In genomic region chr20:49594929-49595311, GRCh38 we compare ENCODE assay signal across 1 cellular context.
TF ChIP-seq lines count a peak whose summit lies in the region.

No MANE protein-coding gene starts in this region.

TF ChIP-seq in HepG2, 621 proteins besides CTCF, POLR2A, EP300 and RAD21 (continued from another document):
- TF ChIP-seq HMGXB3 (CRISPR knock-in tag; IDR thresholded peaks at IDR 0.05; ENCODE audit: borderline replicate concordance) (no peak), USF2 (IDR thresholded peaks at IDR 0.05; ENCODE audit: low read depth, low read length) (no peak), USF2 (CRISPR knock-in tag; IDR thresholded peaks at IDR 0.05; ENCODE audit: borderline replicate concordance) (no peak), ZNF850 (CRISPR knock-in tag; conservative IDR thresholded peaks at IDR 0.05) (no peak), ZBTB25 (CRISPR knock-in tag; IDR thresholded peaks at IDR 0.05) (no peak), ZNF280D (CRISPR knock-in tag; IDR thresholded peaks at IDR 0.05) (no peak), ZNF292 (CRISPR knock-in tag; IDR thresholded peaks at IDR 0.05; ENCODE audit: borderline replicate concordance, low read depth) (peak; percentile 78; the same call in 1 of the 2 replicates), CHD2 (IDR thresholded peaks at IDR 0.05; ENCODE audit: low read depth, low read length) (no peak), ZNF883 (CRISPR knock-in tag; IDR thresholded peaks at IDR 0.05; ENCODE audit: not compliant biosample characterization) (no peak), HNF1A (IDR thresholded peaks at IDR 0.05; ENCODE audit: low read depth) (no peak), HNF1A (CRISPR knock-in tag; IDR thresholded peaks at IDR 0.05; ENCODE audit: borderline replicate concordance) (no peak), PRDM4 (CRISPR knock-in tag; IDR thresholded peaks at IDR 0.05; ENCODE audit: borderline replicate concordance) (no peak), CHD4 (IDR thresholded peaks at IDR 0.05; ENCODE audit: borderline replicate concordance, low read length) (peak; percentile 91), CBX1 (IDR thresholded peaks at IDR 0.05; ENCODE audit: low read depth) (no peak), DZIP1 (CRISPR knock-in tag; IDR thresholded peaks at IDR 0.05) (no peak), CEBPG (CRISPR knock-in tag; IDR thresholded peaks at IDR 0.05) (no peak), ZNF235 (CRISPR knock-in tag; IDR thresholded peaks at IDR 0.05; ENCODE audit: borderline replicate concordance) (no peak), KMT2A (CRISPR knock-in tag; IDR thresholded peaks at IDR 0.05) (no peak), ZNF780A (CRISPR knock-in tag; IDR thresholded peaks at IDR 0.05) (no peak), ZNF737 (CRISPR knock-in tag; IDR thresholded peaks at IDR 0.05; ENCODE audit: borderline replicate concordance) (no peak), FUBP1 (CRISPR knock-in tag; IDR thresholded peaks at IDR 0.05; ENCODE audit: borderline replicate concordance) (no peak), ZNF777 (CRISPR knock-in tag; IDR thresholded peaks at IDR 0.05) (no peak), ZNF678 (CRISPR knock-in tag; IDR thresholded peaks at IDR 0.05) (no peak), ZNF580 (CRISPR knock-in tag; IDR thresholded peaks at IDR 0.05; ENCODE audit: borderline replicate concordance, low read depth) (peak; percentile 5; the same call in 1 of the 2 replicates), TCF7 (IDR thresholded peaks at IDR 0.05; ENCODE audit: low read depth) (no peak), NFKB2 (CRISPR knock-in tag; IDR thresholded peaks at IDR 0.05; ENCODE audit: borderline replicate concordance) (no peak), TERF1 (CRISPR knock-in tag; IDR thresholded peaks at IDR 0.05) (no peak), ZNF564 (CRISPR knock-in tag; IDR thresholded peaks at IDR 0.05) (no peak), KDM1A (CRISPR knock-in tag; IDR thresholded peaks at IDR 0.05) (peak; percentile 91), GATAD2A (CRISPR knock-in tag; IDR thresholded peaks at IDR 0.05) (no peak), ZNF143 (CRISPR knock-in tag; IDR thresholded peaks at IDR 0.05) (0 out of 2 replicates have a peak, but pooled peaks have one; percentile 36)
